Comparison of ENCODE assay signal across 3 cellular contexts in the genomic region with DNA sequence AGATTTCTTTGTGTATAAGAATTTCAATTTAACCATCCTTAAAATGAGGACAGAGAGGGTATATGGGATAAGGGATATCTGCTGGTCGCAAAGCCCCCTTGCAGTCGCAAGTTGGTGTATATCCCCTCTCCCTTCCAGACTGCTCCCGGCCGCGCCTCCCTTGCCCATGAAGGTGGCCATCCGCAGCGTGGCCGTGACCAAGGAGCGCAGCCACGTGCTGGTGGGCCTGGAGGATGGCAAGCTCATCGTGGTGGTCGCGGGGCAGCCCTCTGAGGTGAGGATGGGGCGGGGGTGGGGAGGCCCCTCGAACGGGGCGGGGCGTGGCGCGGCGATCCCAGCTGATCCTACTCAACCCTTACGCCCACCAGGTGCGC.
TF ChIP-seq lines count a peak whose summit lies in the region.

No MANE protein-coding gene starts in this region.

TF ChIP-seq in liver, 16 proteins besides CTCF, POLR2A, EP300 and RAD21:
- no peak for TF ChIP-seq GABPA (IDR thresholded peaks at IDR 0.05 in 1 of 2, conservative IDR thresholded peaks at IDR 0.05 in 1 of 2)
- TF ChIP-seq JUND (IDR thresholded peaks at IDR 0.05) = no peak
- no peak for TF ChIP-seq SP1 (IDR thresholded peaks at IDR 0.05)
- no peak for TF ChIP-seq FOXA2 (IDR thresholded peaks at IDR 0.05)
- no peak for TF ChIP-seq HNF4G (IDR thresholded peaks at IDR 0.05)
- no peak for TF ChIP-seq NR2F2 (IDR thresholded peaks at IDR 0.05)
- TF ChIP-seq, protein P1, sequence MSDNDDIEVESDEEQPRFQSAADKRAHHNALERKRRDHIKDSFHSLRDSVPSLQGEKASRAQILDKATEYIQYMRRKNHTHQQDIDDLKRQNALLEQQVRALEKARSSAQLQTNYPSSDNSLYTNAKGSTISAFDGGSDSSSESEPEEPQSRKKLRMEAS (IDR thresholded peaks at IDR 0.05) = no peak
- TF ChIP-seq, protein P2, sequence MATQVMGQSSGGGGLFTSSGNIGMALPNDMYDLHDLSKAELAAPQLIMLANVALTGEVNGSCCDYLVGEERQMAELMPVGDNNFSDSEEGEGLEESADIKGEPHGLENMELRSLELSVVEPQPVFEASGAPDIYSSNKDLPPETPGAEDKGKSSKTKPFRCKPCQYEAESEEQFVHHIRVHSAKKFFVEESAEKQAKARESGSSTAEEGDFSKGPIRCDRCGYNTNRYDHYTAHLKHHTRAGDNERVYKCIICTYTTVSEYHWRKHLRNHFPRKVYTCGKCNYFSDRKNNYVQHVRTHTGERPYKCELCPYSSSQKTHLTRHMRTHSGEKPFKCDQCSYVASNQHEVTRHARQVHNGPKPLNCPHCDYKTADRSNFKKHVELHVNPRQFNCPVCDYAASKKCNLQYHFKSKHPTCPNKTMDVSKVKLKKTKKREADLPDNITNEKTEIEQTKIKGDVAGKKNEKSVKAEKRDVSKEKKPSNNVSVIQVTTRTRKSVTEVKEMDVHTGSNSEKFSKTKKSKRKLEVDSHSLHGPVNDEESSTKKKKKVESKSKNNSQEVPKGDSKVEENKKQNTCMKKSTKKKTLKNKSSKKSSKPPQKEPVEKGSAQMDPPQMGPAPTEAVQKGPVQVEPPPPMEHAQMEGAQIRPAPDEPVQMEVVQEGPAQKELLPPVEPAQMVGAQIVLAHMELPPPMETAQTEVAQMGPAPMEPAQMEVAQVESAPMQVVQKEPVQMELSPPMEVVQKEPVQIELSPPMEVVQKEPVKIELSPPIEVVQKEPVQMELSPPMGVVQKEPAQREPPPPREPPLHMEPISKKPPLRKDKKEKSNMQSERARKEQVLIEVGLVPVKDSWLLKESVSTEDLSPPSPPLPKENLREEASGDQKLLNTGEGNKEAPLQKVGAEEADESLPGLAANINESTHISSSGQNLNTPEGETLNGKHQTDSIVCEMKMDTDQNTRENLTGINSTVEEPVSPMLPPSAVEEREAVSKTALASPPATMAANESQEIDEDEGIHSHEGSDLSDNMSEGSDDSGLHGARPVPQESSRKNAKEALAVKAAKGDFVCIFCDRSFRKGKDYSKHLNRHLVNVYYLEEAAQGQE (IDR thresholded peaks at IDR 0.05) = no peak
- TF ChIP-seq HNF4A (conservative IDR thresholded peaks at IDR 0.05) = no peak
- TF ChIP-seq, protein P3, sequence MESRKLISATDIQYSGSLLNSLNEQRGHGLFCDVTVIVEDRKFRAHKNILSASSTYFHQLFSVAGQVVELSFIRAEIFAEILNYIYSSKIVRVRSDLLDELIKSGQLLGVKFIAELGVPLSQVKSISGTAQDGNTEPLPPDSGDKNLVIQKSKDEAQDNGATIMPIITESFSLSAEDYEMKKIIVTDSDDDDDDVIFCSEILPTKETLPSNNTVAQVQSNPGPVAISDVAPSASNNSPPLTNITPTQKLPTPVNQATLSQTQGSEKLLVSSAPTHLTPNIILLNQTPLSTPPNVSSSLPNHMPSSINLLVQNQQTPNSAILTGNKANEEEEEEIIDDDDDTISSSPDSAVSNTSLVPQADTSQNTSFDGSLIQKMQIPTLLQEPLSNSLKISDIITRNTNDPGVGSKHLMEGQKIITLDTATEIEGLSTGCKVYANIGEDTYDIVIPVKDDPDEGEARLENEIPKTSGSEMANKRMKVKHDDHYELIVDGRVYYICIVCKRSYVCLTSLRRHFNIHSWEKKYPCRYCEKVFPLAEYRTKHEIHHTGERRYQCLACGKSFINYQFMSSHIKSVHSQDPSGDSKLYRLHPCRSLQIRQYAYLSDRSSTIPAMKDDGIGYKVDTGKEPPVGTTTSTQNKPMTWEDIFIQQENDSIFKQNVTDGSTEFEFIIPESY (IDR thresholded peaks at IDR 0.05) = no peak
- TF ChIP-seq, protein P4, sequence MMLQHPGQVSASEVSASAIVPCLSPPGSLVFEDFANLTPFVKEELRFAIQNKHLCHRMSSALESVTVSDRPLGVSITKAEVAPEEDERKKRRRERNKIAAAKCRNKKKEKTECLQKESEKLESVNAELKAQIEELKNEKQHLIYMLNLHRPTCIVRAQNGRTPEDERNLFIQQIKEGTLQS (IDR thresholded peaks at IDR 0.05) = no peak
- no peak for TF ChIP-seq EGR1 (IDR thresholded peaks at IDR 0.05; ENCODE audit: low read depth in 2 of 2)
- TF ChIP-seq YY1 (IDR thresholded peaks at IDR 0.05) = no peak
- TF ChIP-seq TAF1 (conservative IDR thresholded peaks at IDR 0.05) = no peak
- TF ChIP-seq RXRA (IDR thresholded peaks at IDR 0.05) = no peak
- no peak for TF ChIP-seq FOXA1 (IDR thresholded peaks at IDR 0.05)

TF ChIP-seq in HepG2, 621 proteins besides CTCF, POLR2A, EP300 and RAD21:
- TF ChIP-seq MAFF (IDR thresholded peaks at IDR 0.05; ENCODE audit: low read depth, low read length) = no peak
- no peak for TF ChIP-seq ZNF75D (CRISPR knock-in tag; IDR thresholded peaks at IDR 0.05; ENCODE audit: borderline replicate concordance)

TF ChIP-seq in endothelial cell of umbilical vein, 7 proteins besides CTCF, POLR2A, EP300 and RAD21:
- TF ChIP-seq EZH2 (IDR thresholded peaks at IDR 0.05; ENCODE audit: borderline replicate concordance, low read depth, low read length, severe bottlenecking) = no peak
- no peak for TF ChIP-seq MYC (IDR thresholded peaks at IDR 0.05; ENCODE audit: low read depth, low read length)
- TF ChIP-seq, protein P1 (IDR thresholded peaks at IDR 0.05; ENCODE audit: insufficient read depth, insufficient read length) = no peak
- no peak for TF ChIP-seq GATA2 (IDR thresholded peaks at IDR 0.05; ENCODE audit: insufficient read depth, insufficient read length, low read depth, low read length)
- TF ChIP-seq JUN (IDR thresholded peaks at IDR 0.05; ENCODE audit: borderline replicate concordance, insufficient read depth, insufficient read length, low read depth) = no peak
- TF ChIP-seq FOS (IDR thresholded peaks at IDR 0.05; ENCODE audit: borderline replicate concordance, insufficient read depth, low read length) = no peak
- TF ChIP-seq POLR2AphosphoS5 (IDR thresholded peaks at IDR 0.05; ENCODE audit: insufficient read depth, low read depth, low read length) = no peak
TF ChIP-seq in endothelial cell of umbilical vein: peak in this region for 0.
